14 cellular contexts compared by ENCODE assay signal in the genomic region with DNA sequence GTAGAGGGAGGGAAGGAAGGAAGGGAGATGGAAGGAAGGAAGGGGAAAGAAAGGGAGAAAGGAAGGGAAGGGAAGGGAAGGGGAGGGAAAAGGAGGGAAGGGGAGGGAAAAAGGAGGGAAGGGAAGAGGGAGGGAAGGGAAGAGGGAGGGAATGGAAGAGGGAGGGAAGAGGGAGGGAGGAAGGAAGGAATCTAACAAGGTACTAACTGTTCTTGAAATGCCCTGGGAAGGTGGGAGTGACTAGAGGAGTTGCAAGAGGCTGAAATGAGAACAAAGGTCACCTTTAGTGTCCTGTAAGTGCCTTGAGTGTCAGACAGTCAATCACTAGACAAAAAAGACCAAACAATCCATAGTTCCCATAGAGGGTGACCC. TPM values are rescaled to one million over a fixed set of nuclear protein-coding genes. Genes with fewer than 3 reads are reported as not detected.
A peak's percentile ranks its signal among the peaks of the same experiment; 100 is the strongest.
DNase-seq lines count a peak whose midpoint lies in the region; ATAC-seq and TF ChIP-seq lines count a peak whose summit lies in the region.
"Had no signal": no experiment of that assay in that cellular context is flagged by ENCODE, and none has a peak within 500 bp of the region (broad histone marks: within the 10 kb centered on the region; RNA-seq: fewer than 3 reads in every experiment).

No MANE protein-coding gene starts in this region.

- H3K4me3 ChIP-seq in IMR-90 (ENCODE audit: insufficient read depth, low read depth, low read length) (no peak overlapping the region), colonic mucosa (no peak overlapping the region), sigmoid colon (no peak overlapping the region)
- H3K4me3 ChIP-seq: psoas muscle, tibial artery had no signal

- TF ChIP-seq POLR2A in IMR-90 (IDR thresholded peaks at IDR 0.05; ENCODE audit: low read depth, low read length) (no peak), sigmoid colon (IDR thresholded peaks at IDR 0.05) (no peak)

- H3K36me3 ChIP-seq in IMR-90 (ENCODE audit: control insufficient read depth, insufficient read depth, low read length), result no peaks in the 10 kb centered on the region
- H3K36me3 ChIP-seq in colonic mucosa, result no peaks in the 10 kb centered on the region
- no peaks in the 10 kb centered on the region for H3K36me3 ChIP-seq in sigmoid colon
- H3K36me3 ChIP-seq: tibial artery had no signal

- no peak for TF ChIP-seq RAD21 in IMR-90 (IDR thresholded peaks at IDR 0.05; ENCODE audit: low read length)

- dilution Hi-C loops in IMR-90 (cut with HindIII; ENCODE audit: low sequenced_read_pairs, unreplicated experiment), result no loop called here

- H3K4me1 Mint-ChIP-seq in activated CD4-positive, alpha-beta T cell treated with anti-CD3 and anti-CD28 coated beads for 36 hours, result peaks cover 56% of the 10 kb centered on the region
- H3K4me1 Mint-ChIP-seq in endothelial cell (ENCODE audit: unreplicated experiment), result peaks cover 35% of the 10 kb centered on the region

- H3K4me3 Mint-ChIP-seq in activated CD4-positive, alpha-beta T cell treated with anti-CD3 and anti-CD28 coated beads for 36 hours, result no peak overlapping the region
- H3K4me3 Mint-ChIP-seq in endothelial cell (ENCODE audit: unreplicated experiment), result no peak overlapping the region

- H2BK15ac ChIP-seq in IMR-90 (ENCODE audit: low read depth, low read length), result peak overlapping the region; percentile 64; the same call in 1 of the 3 replicates

- H3K27me3 Mint-ChIP-seq in activated CD4-positive, alpha-beta T cell treated with anti-CD3 and anti-CD28 coated beads for 36 hours, result no peaks in the 10 kb centered on the region
- H3K27me3 Mint-ChIP-seq in endothelial cell (ENCODE audit: unreplicated experiment), result peaks cover 6% of the 10 kb centered on the region

- TF ChIP-seq CTCF in IMR-90 (conservative IDR thresholded peaks at IDR 0.05; ENCODE audit: low read depth, low read length), result no peak
- no peak for TF ChIP-seq CTCF in colonic mucosa (IDR thresholded peaks at IDR 0.05)
- TF ChIP-seq CTCF in sigmoid colon (IDR thresholded peaks at IDR 0.05), result no peak
- TF ChIP-seq CTCF in endothelial cell (IDR thresholded peaks at IDR 0.05; ENCODE audit: unreplicated experiment), result no peak

- no peak overlapping the region for H3K4me2 ChIP-seq in IMR-90 (ENCODE audit: low read depth, low read length)

- H3K9me3 Mint-ChIP-seq in activated CD4-positive, alpha-beta T cell treated with anti-CD3 and anti-CD28 coated beads for 36 hours (ENCODE audit: low read depth), result no peaks in the 10 kb centered on the region
- no peaks in the 10 kb centered on the region for H3K9me3 Mint-ChIP-seq in endothelial cell (ENCODE audit: unreplicated experiment)

- CTCF ChIA-PET in activated CD4-positive, alpha-beta T cell treated with anti-CD3 and anti-CD28 coated beads for 36 hours (lab: Charles Lee), result interaction anchor here (0.6 to 4.0 kb wide), 4 partner anchors 29 to 141 kb away, joined by 3 to 38 read pairs (median 6); no protein-coding TSS in a partner anchor
- CTCF ChIA-PET in IMR-90 (lab: Yijun Ruan, JAX), result no interaction called here

- no peak overlapping the region for H3K56ac ChIP-seq in IMR-90 (ENCODE audit: extremely low read depth, insufficient read depth, low read length)

- no peak for TF ChIP-seq EP300 in sigmoid colon (IDR thresholded peaks at IDR 0.05)

- H2AK5ac ChIP-seq in IMR-90 (ENCODE audit: low read depth, low read length), result peak overlapping the region; percentile 34

- no peak overlapping the region for H3K18ac ChIP-seq in IMR-90 (ENCODE audit: low read depth, low read length)

- H2BK5ac ChIP-seq in IMR-90 (ENCODE audit: low read depth, low read length, poor library complexity, severe bottlenecking), result no peak overlapping the region

- no peak overlapping the region for H2AFZ ChIP-seq in IMR-90 (replicated peaks; ENCODE audit: low read length, poor library complexity)

- no peak overlapping the region for H2BK20ac ChIP-seq in IMR-90 (ENCODE audit: low read depth, low read length)

- H4K20me1 ChIP-seq in IMR-90 (ENCODE audit: insufficient read depth, low read length), result peaks cover 12% of the 10 kb centered on the region

- H4K5ac ChIP-seq in IMR-90 (ENCODE audit: low read depth, low read length), result peak overlapping the region; percentile 32; the same call in 1 of the 2 replicates

- POLR2A ChIA-PET in activated CD4-positive, alpha-beta T cell treated with anti-CD3 and anti-CD28 coated beads for 36 hours (lab: Charles Lee), result no interaction called here
- POLR2A ChIA-PET in IMR-90 (lab: Charles Lee; ENCODE audit: unreplicated experiment), result no interaction called here

- H3K9me3 ChIP-seq in IMR-90 (ENCODE audit: control insufficient read depth, insufficient read depth, low read length), result no peaks in the 10 kb centered on the region
- no peaks in the 10 kb centered on the region for H3K9me3 ChIP-seq in colonic mucosa
- H3K9me3 ChIP-seq in sigmoid colon, result no peaks in the 10 kb centered on the region
- H3K9me3 ChIP-seq: psoas muscle, tibial artery had no signal

- peaks cover 0 to 21% of the 10 kb centered on the region in 2 experiments; a peak in 2 of 4 replicates for H3K79me1 ChIP-seq in IMR-90 (ENCODE audit: low read depth in 1 of 2, low read length in 2 of 2)

- H3K9ac ChIP-seq in IMR-90 (ENCODE audit: low read depth, low read length), result no peak overlapping the region
- no peak overlapping the region for H3K9ac ChIP-seq in colonic mucosa (ENCODE audit: low read depth in 2 of 2, low read length in 2 of 2)

- no peak overlapping the region; a peak in 1 of 4 replicates for H4K8ac ChIP-seq in IMR-90 (ENCODE audit: low read depth in 2 of 2, low read length in 2 of 2)

- H3K27ac ChIP-seq in IMR-90 (ENCODE audit: insufficient read depth, low read length) (no peak overlapping the region), colonic mucosa (peak overlapping the region; percentile 74), sigmoid colon (peak overlapping the region; percentile 7 to 98 (median 60))
- H3K27ac ChIP-seq: psoas muscle had no signal

- H4K91ac ChIP-seq in IMR-90 (ENCODE audit: insufficient read depth, low read depth, low read length), result no peak overlapping the region; the same call in 1 of the 2 replicates

- H3K9me1 ChIP-seq in IMR-90 (ENCODE audit: insufficient read depth, low read length), result peaks cover 12% of the 10 kb centered on the region; the same call in 1 of the 2 replicates

- peak overlapping the region; percentile 8; the same call in 1 of the 2 replicates for H2BK120ac ChIP-seq in IMR-90 (ENCODE audit: low read depth, low read length)

- peak overlapping the region; percentile 19 for H3K27ac Mint-ChIP-seq in activated CD4-positive, alpha-beta T cell treated with anti-CD3 and anti-CD28 coated beads for 36 hours
- no peak overlapping the region for H3K27ac Mint-ChIP-seq in endothelial cell (ENCODE audit: unreplicated experiment)

- H3K36me3 Mint-ChIP-seq in activated CD4-positive, alpha-beta T cell treated with anti-CD3 and anti-CD28 coated beads for 36 hours (ENCODE audit: low read depth), result peaks cover 4% of the 10 kb centered on the region
- peaks cover 12% of the 10 kb centered on the region for H3K36me3 Mint-ChIP-seq in endothelial cell (ENCODE audit: low read depth, unreplicated experiment)

- no peaks in the 10 kb centered on the region for H3K27me3 ChIP-seq in IMR-90 (ENCODE audit: control insufficient read depth, insufficient read depth, low read length)
- no peaks in the 10 kb centered on the region for H3K27me3 ChIP-seq in colonic mucosa
- H3K27me3 ChIP-seq in sigmoid colon, result no peaks in the 10 kb centered on the region
- H3K27me3 ChIP-seq: tibial artery had no signal

- BruUV-seq in IMR-90 (replicated peaks; lab: Mats Ljungman, UMichigan), result no TSS peak

- in situ Hi-C loops in IMR-90 (cut with MboI; ENCODE audit: low sequenced_read_pairs), result no loop called here

- H3K4me1 ChIP-seq in IMR-90 (ENCODE audit: control insufficient read depth, insufficient read depth, low read length), result peaks cover 9% of the 10 kb centered on the region
- H3K4me1 ChIP-seq in colonic mucosa, result peaks cover 6% of the 10 kb centered on the region
- peaks cover 0 to 20% (median 16%) of the 10 kb centered on the region in 4 donors for H3K4me1 ChIP-seq in sigmoid colon

- H3K14ac ChIP-seq in IMR-90 (replicated peaks; ENCODE audit: low read depth, low read length), result no peak overlapping the region

- no peak for DNase-seq in activated CD4-positive, alpha-beta T cell treated with anti-CD3 and anti-CD28 coated beads for 36 hours
- DNase-seq in activated CD4-positive, alpha-beta T cell treated with anti-CD3 and anti-CD28 coated beads for 4 hours, result no peak
- DNase-seq in IMR-90 (no peak), colonic mucosa (peak; percentile 28), sigmoid colon (no peak), endothelial cell (ENCODE audit: low spot score) (no peak), amniotic stem cell (lab: John Stamatoyannopoulos, UW) (no peak)
- DNase-seq: activated CD8-positive, alpha-beta memory T cell treated with anti-CD3 and anti-CD28 coated beads, Interleukin-2, amount 50 U/mL, for 48 hours; COR-L47; head of caudate nucleus; MM.1S; psoas muscle; tibial artery had no signal

- no peak overlapping the region for H3K23ac ChIP-seq in IMR-90 (ENCODE audit: low read depth, low read length)

- H3K4ac ChIP-seq in IMR-90 (ENCODE audit: low read depth, low read length), result peak overlapping the region; percentile 29

- intact Hi-C loops in activated CD4-positive, alpha-beta T cell treated with anti-CD3 and anti-CD28 coated beads for 36 hours (cut with DNase I, micrococcal nuclease), result loop anchor here in 1 of 2 experiments (2.0 to 10.0 kb wide), 3 partner anchors 120 to 780 kb away; no protein-coding TSS in a partner anchor
- intact Hi-C loops in IMR-90 (cut with micrococcal nuclease) (no loop called here), colonic mucosa (cut with DNase I) (loop anchor here (10.0 kb wide), 1 partner anchor 120 kb away; no protein-coding TSS in a partner anchor), sigmoid colon (cut with DNase I) (loop anchor here (5.0 kb wide), 1 partner anchor 173 kb away; a partner anchor contains a TSS)

- ATAC-seq in activated CD4-positive, alpha-beta T cell treated with anti-CD3 and anti-CD28 coated beads for 36 hours, result no peak
- no peak for ATAC-seq in IMR-90 (ENCODE audit: low read depth)
- no peak for ATAC-seq in GM18867 (IDR thresholded peaks at IDR 0.05; ENCODE audit: unreplicated experiment)
- ATAC-seq: psoas muscle had no signal

- H2AK9ac ChIP-seq in IMR-90 (replicated peaks; ENCODE audit: low read depth, low read length, poor library complexity), result no peak overlapping the region

TF ChIP-seq in IMR-90, 13 proteins besides CTCF, POLR2A, EP300 and RAD21 (continues in another document):
- no peak for TF ChIP-seq SMC3 (IDR thresholded peaks at IDR 0.05; ENCODE audit: low read depth, low read length)
- no peak for TF ChIP-seq CHD1 (IDR thresholded peaks at IDR 0.05; ENCODE audit: low read depth, low read length)
- TF ChIP-seq CEBPB (IDR thresholded peaks at IDR 0.05; ENCODE audit: low read depth, low read length), result no peak

RNA-seq across cellular contexts. Expression of a gene that starts 2.3 kb away (rescaled TPM):
- 10 to 100 TPM; 36.2 to 38.8 TPM for total RNA-seq in activated CD4-positive, alpha-beta T cell treated with anti-CD3 and anti-CD28 coated beads for 36 hours
- total RNA-seq in IMR-90 (2012; rRNA removed) (290 and 311 TPM in 2 replicates), colonic mucosa (10 to 100 TPM; 10.5 to 57.6 TPM), sigmoid colon (100 to 1,000 TPM; 229 to 595 (median 347) TPM), endothelial cell (ENCODE audit: unreplicated experiment) (137 TPM)
- polyA plus RNA-seq in IMR-90 (2012; rRNA removed) (172 TPM in 2 replicates), sigmoid colon (10 to 100 TPM in 1 of 3 donors, 1 to 10 TPM in 2; 1.6 to 34.5 (median 4.2) TPM)
- polyA plus RNA-seq in IMR-90 (2012; cell fraction: cytosol; rRNA removed), result 65.5 and 87.1 TPM in 2 replicates
- polyA plus RNA-seq in IMR-90 (2012; cell fraction: nucleus; rRNA removed; ENCODE audit: low replicate concordance), result 90.6 and 259 TPM in 2 replicates
